Comparison of ENCODE assay signal across 20 cellular contexts in genomic region chr16:19703218-19703617, GRCh38. TPM values are rescaled to one million over a fixed set of nuclear protein-coding genes. Genes with fewer than 3 reads are reported as not detected.
A peak's percentile ranks its signal among the peaks of the same experiment; 100 is the strongest.
DNase-seq lines count a peak whose midpoint lies in the region; ATAC-seq and TF ChIP-seq lines count a peak whose summit lies in the region.
"Had no signal": no experiment of that assay in that cellular context is flagged by ENCODE, and none has a peak within 500 bp of the region (broad histone marks: within the 10 kb centered on the region; RNA-seq: fewer than 3 reads in every experiment).

No MANE protein-coding gene starts in this region.

- CTCF ChIA-PET in activated naive CD4-positive, alpha-beta T cell treated with anti-CD3 and anti-CD28 coated beads, Interleukin-2, amount 10 ng/mL, durations not matched to agents 7 days and 5 days (lab: Charles Lee), result interaction anchor here (1.0 kb wide), 1 partner anchor 670 kb away, joined by 3 read pairs; no protein-coding TSS in a partner anchor

- TF ChIP-seq CTCF in colonic mucosa (IDR thresholded peaks at IDR 0.05) (no peak), upper lobe of left lung (IDR thresholded peaks at IDR 0.05) (no peak)

- ATAC-seq in upper lobe of left lung (ENCODE audit: low FRiP score in 2 of 2), result no peak
- no peak for ATAC-seq in GM19324 (IDR thresholded peaks at IDR 0.05; ENCODE audit: low FRiP score, unreplicated experiment)
- ATAC-seq: A549 had no signal

- H3K27ac ChIP-seq in colonic mucosa (peak overlapping the region; percentile 13), muscle layer of duodenum (ENCODE audit: low read length) (peak overlapping the region; percentile 16), upper lobe of left lung (peak overlapping the region; percentile 74 to 88 (median 84))
- H3K27ac ChIP-seq: BLaER1 had no signal

- H3K9me3 ChIP-seq in colonic mucosa (no peaks in the 10 kb centered on the region), muscle layer of duodenum (ENCODE audit: control insufficient read depth in 1 of 2, low read length in 2 of 2) (no peaks in the 10 kb centered on the region), upper lobe of left lung (no peaks in the 10 kb centered on the region)
- H3K9me3 ChIP-seq: A549, BLaER1, stomach, uterus had no signal

- no peak for TF ChIP-seq EP300 in upper lobe of left lung (IDR thresholded peaks at IDR 0.05)

- peak overlapping the region; percentile 11 for H3K27ac Mint-ChIP-seq in activated naive CD4-positive, alpha-beta T cell treated with anti-CD3 and anti-CD28 coated beads, Interleukin-2, amount 10 ng/mL, durations not matched to agents 7 days and 5 days
- H3K27ac Mint-ChIP-seq in immature natural killer cell, result peak overlapping the region in 2 of 6 donors; percentile 15 to 40
- H3K27ac Mint-ChIP-seq: activated CD4-positive, alpha-beta T cell treated with anti-CD3 and anti-CD28 coated beads, Interleukin-2, amount 10 ng/mL, durations not matched to agents 24 days and 14 days; mesothelial cell of epicardium had no signal

- no peak for TF ChIP-seq POLR2A in upper lobe of left lung (IDR thresholded peaks at IDR 0.05)

- WGBS in upper lobe of left lung, 2 donors, result 56 to 63% methylated on average over 3 of the region's 3 CpGs

- H3K4me1 ChIP-seq in colonic mucosa, result peaks cover 8% of the 10 kb centered on the region
- H3K4me1 ChIP-seq in muscle layer of duodenum (ENCODE audit: control insufficient read depth in 1 of 2, insufficient read depth in 2 of 2, low read length in 2 of 2), result peaks cover 13 to 16% of the 10 kb centered on the region in 2 donors
- peaks cover 26 to 43% (median 32%) of the 10 kb centered on the region in 4 donors for H3K4me1 ChIP-seq in upper lobe of left lung

- intact Hi-C loops in colonic mucosa (cut with DNase I), result no loop called here

- H3K4me1 Mint-ChIP-seq in activated naive CD4-positive, alpha-beta T cell treated with anti-CD3 and anti-CD28 coated beads, Interleukin-2, amount 10 ng/mL, durations not matched to agents 7 days and 5 days, result peaks cover 9% of the 10 kb centered on the region
- H3K4me1 Mint-ChIP-seq in immature natural killer cell, result peaks cover 2 to 3% of the 10 kb centered on the region in 2 donors

- no peaks in the 10 kb centered on the region for H3K27me3 Mint-ChIP-seq in activated naive CD4-positive, alpha-beta T cell treated with anti-CD3 and anti-CD28 coated beads, Interleukin-2, amount 10 ng/mL, durations not matched to agents 7 days and 5 days
- peaks cover 0 to 1% (median 0%) of the 10 kb centered on the region in 3 donors for H3K27me3 Mint-ChIP-seq in immature natural killer cell (ENCODE audit: low read depth in 3 of 3)
- H3K27me3 Mint-ChIP-seq: activated CD4-positive, alpha-beta T cell treated with anti-CD3 and anti-CD28 coated beads, Interleukin-2, amount 10 ng/mL, durations not matched to agents 24 days and 14 days had no signal

- peaks cover 55% of the 10 kb centered on the region for H3K36me3 Mint-ChIP-seq in activated naive CD4-positive, alpha-beta T cell treated with anti-CD3 and anti-CD28 coated beads, Interleukin-2, amount 10 ng/mL, durations not matched to agents 7 days and 5 days
- peaks cover 6 to 48% (median 21%) of the 10 kb centered on the region in 3 donors for H3K36me3 Mint-ChIP-seq in immature natural killer cell

- H3K4me3 Mint-ChIP-seq in activated naive CD4-positive, alpha-beta T cell treated with anti-CD3 and anti-CD28 coated beads, Interleukin-2, amount 10 ng/mL, durations not matched to agents 7 days and 5 days, result no peak overlapping the region
- H3K4me3 Mint-ChIP-seq in immature natural killer cell, result no peak overlapping the region
- H3K4me3 Mint-ChIP-seq: activated CD4-positive, alpha-beta T cell treated with anti-CD3 and anti-CD28 coated beads, Interleukin-2, amount 10 ng/mL, durations not matched to agents 24 days and 14 days; mesothelial cell of epicardium had no signal

- H3K36me3 ChIP-seq in colonic mucosa (peaks cover 4% of the 10 kb centered on the region), muscle layer of duodenum (ENCODE audit: control insufficient read depth in 1 of 2, insufficient read depth in 2 of 2, low read length in 2 of 2) (peaks cover 25 to 63% of the 10 kb centered on the region in 2 donors), upper lobe of left lung (peaks cover 0 to 66% (median 12%) of the 10 kb centered on the region in 4 donors)
- H3K36me3 ChIP-seq: uterus had no signal

- no peak for DNase-seq in activated naive CD4-positive, alpha-beta T cell treated with anti-CD3 and anti-CD28 coated beads, Interleukin-2, amount 10 ng/mL, durations not matched to agents 7 days and 5 days
- DNase-seq in activated naive CD4-positive, alpha-beta T cell treated with anti-CD3 and anti-CD28 coated beads, Interleukin-2, amount 50 U/mL, for 16 hours, result no peak
- no peak for DNase-seq in colonic mucosa
- no peak for DNase-seq in upper lobe of left lung
- DNase-seq in immature natural killer cell, result no peak
- DNase-seq in A172 (ENCODE audit: low spot score), result no peak
- DNase-seq: activated CD4-positive, alpha-beta T cell treated with anti-CD3 and anti-CD28 coated beads, Interleukin-2, amount 10 ng/mL, durations not matched to agents 24 days and 14 days; activated gamma-delta T cell treated with Interleukin-2 at 50 U/mL for 16 hours; caudate nucleus; erythroblast; NCI-H69; Right ventricle myocardium superior; stimulated activated CD4-positive, alpha-beta T cell treated with anti-CD3 and anti-CD28 coated beads, Interleukin-2, amount 100 ng/mL, for 48 hours; stomach; uterus had no signal

- H3K9ac ChIP-seq in colonic mucosa (ENCODE audit: low read depth in 2 of 2, low read length in 2 of 2), result no peak overlapping the region
- H3K9ac ChIP-seq: BLaER1 had no signal

- no peaks in the 10 kb centered on the region for H3K27me3 ChIP-seq in colonic mucosa
- H3K27me3 ChIP-seq in muscle layer of duodenum (ENCODE audit: low read depth, low read length), result no peaks in the 10 kb centered on the region
- no peaks in the 10 kb centered on the region for H3K27me3 ChIP-seq in upper lobe of left lung
- H3K27me3 ChIP-seq: BLaER1, stomach, uterus had no signal

- H3K4me3 ChIP-seq in colonic mucosa (no peak overlapping the region), muscle layer of duodenum (ENCODE audit: low read depth in 1 of 2, low read length in 2 of 2) (no peak overlapping the region), upper lobe of left lung (no peak overlapping the region)
- H3K4me3 ChIP-seq: A549, BLaER1, stomach, uterus had no signal

- no peaks in the 10 kb centered on the region for H3K9me3 Mint-ChIP-seq in activated naive CD4-positive, alpha-beta T cell treated with anti-CD3 and anti-CD28 coated beads, Interleukin-2, amount 10 ng/mL, durations not matched to agents 7 days and 5 days
- no peaks in the 10 kb centered on the region for H3K9me3 Mint-ChIP-seq in immature natural killer cell
- H3K9me3 Mint-ChIP-seq: activated CD4-positive, alpha-beta T cell treated with anti-CD3 and anti-CD28 coated beads, Interleukin-2, amount 10 ng/mL, durations not matched to agents 24 days and 14 days; mesothelial cell of epicardium had no signal

RNA-seq across cellular contexts. Expression of gene KNOP1, which starts 14.8 kb away (rescaled TPM):
- total RNA-seq in colonic mucosa (10 to 100 TPM; 14.2 to 28.0 TPM), upper lobe of left lung (10 to 100 TPM in 4 of 6 donors, 1 to 10 TPM in 2; 4.4 to 23.3 (median 12.1) TPM)
- 1 to 10 TPM; 2.8 to 9.3 (median 3.6) TPM for polyA plus RNA-seq in immature natural killer cell
- 36.0 and 47.7 TPM in 2 replicates for total RNA-seq in A172 (2014; rRNA removed; shearing (Covaris generic))

RNA-seq across cellular contexts. Expression of gene IQCK, which starts 14.9 kb away (rescaled TPM):
- total RNA-seq in colonic mucosa, result 10 to 100 TPM; 13.1 to 13.2 TPM
- total RNA-seq in upper lobe of left lung, result 10 to 100 TPM in 5 of 6 donors, 1 to 10 TPM in 1; 9.3 to 50.3 (median 18.3) TPM
- 1 to 10 TPM in 1 of 3 donors, under 1 TPM in 1, not detected in 1; 0.95 to 3.5 TPM for polyA plus RNA-seq in immature natural killer cell
- 8.4 and 11.7 TPM in 2 replicates for total RNA-seq in A172 (2014; rRNA removed; shearing (Covaris generic))

Comparison
In these comparisons a context has a peak if more than half of its experiments do, and no peak if none do; other contexts are left out.
1. H3K27ac ChIP-seq: peak in every context shown above with its lines; median percentile 84 in upper lobe of left lung; 16 in muscle layer of duodenum; 13 in colonic mucosa.